Comparison of ENCODE assay signal across 1 cellular context in the genomic region with DNA sequence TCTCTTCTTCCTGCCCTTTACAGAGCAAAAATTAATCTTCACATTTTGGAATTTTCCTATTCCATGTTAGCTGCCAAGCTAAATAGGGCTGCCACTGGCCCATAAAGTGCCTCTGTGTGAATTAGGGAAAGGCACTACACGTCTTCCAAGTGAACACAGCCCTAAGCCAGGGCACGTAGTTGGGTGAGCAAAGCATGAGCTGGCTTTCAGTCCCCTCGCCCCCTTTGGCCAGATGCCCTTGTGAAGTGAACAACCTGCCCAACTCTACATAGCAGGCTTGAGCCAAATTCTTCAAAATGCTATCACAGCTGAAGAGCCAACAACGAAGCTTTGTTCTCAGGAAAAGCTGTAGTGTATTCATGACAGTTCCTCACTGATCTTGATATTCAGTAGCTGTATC.
TF ChIP-seq lines count a peak whose summit lies in the region.

No MANE protein-coding gene starts in this region.

TF ChIP-seq in GM23338, 12 proteins besides CTCF, POLR2A, EP300 and RAD21 (continued from another document):
- TF ChIP-seq, protein P1, sequence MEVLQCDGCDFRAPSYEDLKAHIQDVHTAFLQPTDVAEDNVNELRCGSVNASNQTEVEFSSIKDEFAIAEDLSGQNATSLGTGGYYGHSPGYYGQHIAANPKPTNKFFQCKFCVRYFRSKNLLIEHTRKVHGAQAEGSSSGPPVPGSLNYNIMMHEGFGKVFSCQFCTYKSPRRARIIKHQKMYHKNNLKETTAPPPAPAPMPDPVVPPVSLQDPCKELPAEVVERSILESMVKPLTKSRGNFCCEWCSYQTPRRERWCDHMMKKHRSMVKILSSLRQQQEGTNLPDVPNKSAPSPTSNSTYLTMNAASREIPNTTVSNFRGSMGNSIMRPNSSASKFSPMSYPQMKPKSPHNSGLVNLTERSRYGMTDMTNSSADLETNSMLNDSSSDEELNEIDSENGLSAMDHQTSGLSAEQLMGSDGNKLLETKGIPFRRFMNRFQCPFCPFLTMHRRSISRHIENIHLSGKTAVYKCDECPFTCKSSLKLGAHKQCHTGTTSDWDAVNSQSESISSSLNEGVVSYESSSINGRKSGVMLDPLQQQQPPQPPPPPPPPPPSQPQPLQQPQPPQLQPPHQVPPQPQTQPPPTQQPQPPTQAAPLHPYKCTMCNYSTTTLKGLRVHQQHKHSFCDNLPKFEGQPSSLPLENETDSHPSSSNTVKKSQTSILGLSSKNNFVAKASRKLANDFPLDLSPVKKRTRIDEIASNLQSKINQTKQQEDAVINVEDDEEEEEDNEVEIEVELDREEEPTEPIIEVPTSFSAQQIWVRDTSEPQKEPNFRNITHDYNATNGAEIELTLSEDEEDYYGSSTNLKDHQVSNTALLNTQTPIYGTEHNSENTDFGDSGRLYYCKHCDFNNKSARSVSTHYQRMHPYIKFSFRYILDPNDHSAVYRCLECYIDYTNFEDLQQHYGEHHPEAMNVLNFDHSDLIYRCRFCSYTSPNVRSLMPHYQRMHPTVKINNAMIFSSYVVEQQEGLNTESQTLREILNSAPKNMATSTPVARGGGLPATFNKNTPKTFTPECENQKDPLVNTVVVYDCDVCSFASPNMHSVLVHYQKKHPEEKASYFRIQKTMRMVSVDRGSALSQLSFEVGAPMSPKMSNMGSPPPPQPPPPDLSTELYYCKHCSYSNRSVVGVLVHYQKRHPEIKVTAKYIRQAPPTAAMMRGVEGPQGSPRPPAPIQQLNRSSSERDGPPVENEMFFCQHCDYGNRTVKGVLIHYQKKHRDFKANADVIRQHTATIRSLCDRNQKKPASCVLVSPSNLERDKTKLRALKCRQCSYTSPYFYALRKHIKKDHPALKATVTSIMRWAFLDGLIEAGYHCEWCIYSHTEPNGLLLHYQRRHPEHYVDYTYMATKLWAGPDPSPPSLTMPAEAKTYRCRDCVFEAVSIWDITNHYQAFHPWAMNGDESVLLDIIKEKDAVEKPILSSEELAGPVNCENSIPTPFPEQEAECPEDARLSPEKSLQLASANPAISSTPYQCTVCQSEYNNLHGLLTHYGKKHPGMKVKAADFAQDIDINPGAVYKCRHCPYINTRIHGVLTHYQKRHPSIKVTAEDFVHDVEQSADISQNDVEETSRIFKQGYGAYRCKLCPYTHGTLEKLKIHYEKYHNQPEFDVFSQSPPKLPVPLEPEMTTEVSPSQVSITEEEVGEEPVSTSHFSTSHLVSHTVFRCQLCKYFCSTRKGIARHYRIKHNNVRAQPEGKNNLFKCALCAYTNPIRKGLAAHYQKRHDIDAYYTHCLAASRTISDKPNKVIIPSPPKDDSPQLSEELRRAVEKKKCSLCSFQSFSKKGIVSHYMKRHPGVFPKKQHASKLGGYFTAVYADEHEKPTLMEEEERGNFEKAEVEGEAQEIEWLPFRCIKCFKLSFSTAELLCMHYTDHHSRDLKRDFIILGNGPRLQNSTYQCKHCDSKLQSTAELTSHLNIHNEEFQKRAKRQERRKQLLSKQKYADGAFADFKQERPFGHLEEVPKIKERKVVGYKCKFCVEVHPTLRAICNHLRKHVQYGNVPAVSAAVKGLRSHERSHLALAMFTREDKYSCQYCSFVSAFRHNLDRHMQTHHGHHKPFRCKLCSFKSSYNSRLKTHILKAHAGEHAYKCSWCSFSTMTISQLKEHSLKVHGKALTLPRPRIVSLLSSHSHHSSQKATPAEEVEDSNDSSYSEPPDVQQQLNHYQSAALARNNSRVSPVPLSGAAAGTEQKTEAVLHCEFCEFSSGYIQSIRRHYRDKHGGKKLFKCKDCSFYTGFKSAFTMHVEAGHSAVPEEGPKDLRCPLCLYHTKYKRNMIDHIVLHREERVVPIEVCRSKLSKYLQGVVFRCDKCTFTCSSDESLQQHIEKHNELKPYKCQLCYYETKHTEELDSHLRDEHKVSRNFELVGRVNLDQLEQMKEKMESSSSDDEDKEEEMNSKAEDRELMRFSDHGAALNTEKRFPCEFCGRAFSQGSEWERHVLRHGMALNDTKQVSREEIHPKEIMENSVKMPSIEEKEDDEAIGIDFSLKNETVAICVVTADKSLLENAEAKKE (CRISPR knock-in tag; IDR thresholded peaks at IDR 0.05), result no peak
- TF ChIP-seq ZNF114 (CRISPR knock-in tag; IDR thresholded peaks at IDR 0.05) (no peak), CREB1 (CRISPR knock-in tag; IDR thresholded peaks at IDR 0.05; ENCODE audit: low read depth) (no peak)
